1 cellular context compared by ENCODE assay signal in genomic region chr10:43408710-43409384, GRCh38.
TF ChIP-seq lines count a peak whose summit lies in the region.

A gene with protein sequence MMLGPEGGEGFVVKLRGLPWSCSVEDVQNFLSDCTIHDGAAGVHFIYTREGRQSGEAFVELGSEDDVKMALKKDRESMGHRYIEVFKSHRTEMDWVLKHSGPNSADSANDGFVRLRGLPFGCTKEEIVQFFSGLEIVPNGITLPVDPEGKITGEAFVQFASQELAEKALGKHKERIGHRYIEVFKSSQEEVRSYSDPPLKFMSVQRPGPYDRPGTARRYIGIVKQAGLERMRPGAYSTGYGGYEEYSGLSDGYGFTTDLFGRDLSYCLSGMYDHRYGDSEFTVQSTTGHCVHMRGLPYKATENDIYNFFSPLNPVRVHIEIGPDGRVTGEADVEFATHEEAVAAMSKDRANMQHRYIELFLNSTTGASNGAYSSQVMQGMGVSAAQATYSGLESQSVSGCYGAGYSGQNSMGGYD (minus strand): TSS chr10:43409186. CDS start chr10:43387884, 21,302 bp downstream.

TF ChIP-seq in HepG2, 621 proteins besides CTCF, POLR2A, EP300 and RAD21 (continued from another document and continues in another):
- TF ChIP-seq, protein P1, sequence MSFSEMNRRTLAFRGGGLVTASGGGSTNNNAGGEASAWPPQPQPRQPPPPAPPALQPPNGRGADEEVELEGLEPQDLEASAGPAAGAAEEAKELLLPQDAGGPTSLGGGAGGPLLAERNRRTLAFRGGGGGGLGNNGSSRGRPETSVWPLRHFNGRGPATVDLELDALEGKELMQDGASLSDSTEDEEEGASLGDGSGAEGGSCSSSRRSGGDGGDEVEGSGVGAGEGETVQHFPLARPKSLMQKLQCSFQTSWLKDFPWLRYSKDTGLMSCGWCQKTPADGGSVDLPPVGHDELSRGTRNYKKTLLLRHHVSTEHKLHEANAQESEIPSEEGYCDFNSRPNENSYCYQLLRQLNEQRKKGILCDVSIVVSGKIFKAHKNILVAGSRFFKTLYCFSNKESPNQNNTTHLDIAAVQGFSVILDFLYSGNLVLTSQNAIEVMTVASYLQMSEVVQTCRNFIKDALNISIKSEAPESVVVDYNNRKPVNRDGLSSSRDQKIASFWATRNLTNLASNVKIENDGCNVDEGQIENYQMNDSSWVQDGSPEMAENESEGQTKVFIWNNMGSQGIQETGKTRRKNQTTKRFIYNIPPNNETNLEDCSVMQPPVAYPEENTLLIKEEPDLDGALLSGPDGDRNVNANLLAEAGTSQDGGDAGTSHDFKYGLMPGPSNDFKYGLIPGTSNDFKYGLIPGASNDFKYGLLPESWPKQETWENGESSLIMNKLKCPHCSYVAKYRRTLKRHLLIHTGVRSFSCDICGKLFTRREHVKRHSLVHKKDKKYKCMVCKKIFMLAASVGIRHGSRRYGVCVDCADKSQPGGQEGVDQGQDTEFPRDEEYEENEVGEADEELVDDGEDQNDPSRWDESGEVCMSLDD (CRISPR knock-in tag; IDR thresholded peaks at IDR 0.05; ENCODE audit: borderline replicate concordance): 0 out of 2 replicates have a peak, but pooled peaks have one; percentile 66
- TF ChIP-seq ZKSCAN5 (CRISPR knock-in tag; IDR thresholded peaks at IDR 0.05) (no peak), KAT8 (CRISPR knock-in tag; IDR thresholded peaks at IDR 0.05) (peak; percentile 90), ZNF460 (CRISPR knock-in tag; IDR thresholded peaks at IDR 0.05; ENCODE audit: borderline replicate concordance) (no peak), TOPORS (CRISPR knock-in tag; IDR thresholded peaks at IDR 0.05) (peak; percentile 18; the same call in 1 of the 2 replicates), RFXANK (CRISPR knock-in tag; IDR thresholded peaks at IDR 0.05) (no peak), ZNF687 (CRISPR knock-in tag; IDR thresholded peaks at IDR 0.05) (peak; percentile 96), ZNF746 (CRISPR knock-in tag; IDR thresholded peaks at IDR 0.05) (peak; percentile 58; the same call in 1 of the 2 replicates), FOXO4 (CRISPR knock-in tag; conservative IDR thresholded peaks at IDR 0.05) (no peak), PLSCR1 (CRISPR knock-in tag; IDR thresholded peaks at IDR 0.05; ENCODE audit: borderline replicate concordance) (no peak), ZNF207 (IDR thresholded peaks at IDR 0.05; ENCODE audit: borderline replicate concordance) (no peak), HNF4G (IDR thresholded peaks at IDR 0.05; ENCODE audit: borderline replicate concordance, low read depth, low read length) (no peak), HNF4G (CRISPR knock-in tag; IDR thresholded peaks at IDR 0.05; ENCODE audit: borderline replicate concordance, low read depth) (no peak; the same call in 1 of the 2 replicates), ZNF552 (CRISPR knock-in tag; IDR thresholded peaks at IDR 0.05; ENCODE audit: borderline replicate concordance) (peak; percentile 76), GATAD1 (CRISPR knock-in tag; IDR thresholded peaks at IDR 0.05) (peak; percentile 82; the same call in 1 of the 2 replicates), YEATS2 (CRISPR knock-in tag; IDR thresholded peaks at IDR 0.05; ENCODE audit: borderline replicate concordance) (peak; percentile 78), SMAD3 (CRISPR knock-in tag; IDR thresholded peaks at IDR 0.05) (no peak), FOXA3 (CRISPR knock-in tag; IDR thresholded peaks at IDR 0.05) (no peak), ZNF709 (CRISPR knock-in tag; IDR thresholded peaks at IDR 0.05) (peak; percentile 80; the same call in 1 of the 2 replicates), ZNF605 (CRISPR knock-in tag; IDR thresholded peaks at IDR 0.05) (peak; percentile 73; the same call in 1 of the 2 replicates), MBD4 (IDR thresholded peaks at IDR 0.05; ENCODE audit: borderline replicate concordance, low read length) (no peak), PAX8 (CRISPR knock-in tag; IDR thresholded peaks at IDR 0.05; ENCODE audit: borderline replicate concordance) (peak; percentile 85; the same call in 1 of the 2 replicates), RELA (CRISPR knock-in tag; IDR thresholded peaks at IDR 0.05) (no peak), BATF2 (CRISPR knock-in tag; IDR thresholded peaks at IDR 0.05) (peak; percentile 77), ZFP36L1 (CRISPR knock-in tag; IDR thresholded peaks at IDR 0.05) (peak; percentile 80; the same call in 1 of the 2 replicates), GABPA (IDR thresholded peaks at IDR 0.05; ENCODE audit: low read depth, low read length) (peak; percentile 71), GABPA (CRISPR knock-in tag; IDR thresholded peaks at IDR 0.05; ENCODE audit: low read depth) (peak; percentile 83), ETV5 (CRISPR knock-in tag; IDR thresholded peaks at IDR 0.05; ENCODE audit: borderline replicate concordance) (peak; percentile 83), MAX (IDR thresholded peaks at IDR 0.05) (peak; percentile 98), ZNF232 (CRISPR knock-in tag; IDR thresholded peaks at IDR 0.05; ENCODE audit: borderline replicate concordance) (peak; percentile 97), ZNF124 (CRISPR knock-in tag; IDR thresholded peaks at IDR 0.05) (0 out of 2 replicates have a peak, but pooled peaks have one; percentile 79), ZNF780A (CRISPR knock-in tag; IDR thresholded peaks at IDR 0.05) (no peak), ZNF367 (CRISPR knock-in tag; IDR thresholded peaks at IDR 0.05; ENCODE audit: borderline replicate concordance) (peak; percentile 81; the same call in 1 of the 2 replicates), PRDM10 (CRISPR knock-in tag; IDR thresholded peaks at IDR 0.05; ENCODE audit: low read depth) (no peak), ZNF446 (CRISPR knock-in tag; IDR thresholded peaks at IDR 0.05) (no peak)
- TF ChIP-seq, protein P2, sequence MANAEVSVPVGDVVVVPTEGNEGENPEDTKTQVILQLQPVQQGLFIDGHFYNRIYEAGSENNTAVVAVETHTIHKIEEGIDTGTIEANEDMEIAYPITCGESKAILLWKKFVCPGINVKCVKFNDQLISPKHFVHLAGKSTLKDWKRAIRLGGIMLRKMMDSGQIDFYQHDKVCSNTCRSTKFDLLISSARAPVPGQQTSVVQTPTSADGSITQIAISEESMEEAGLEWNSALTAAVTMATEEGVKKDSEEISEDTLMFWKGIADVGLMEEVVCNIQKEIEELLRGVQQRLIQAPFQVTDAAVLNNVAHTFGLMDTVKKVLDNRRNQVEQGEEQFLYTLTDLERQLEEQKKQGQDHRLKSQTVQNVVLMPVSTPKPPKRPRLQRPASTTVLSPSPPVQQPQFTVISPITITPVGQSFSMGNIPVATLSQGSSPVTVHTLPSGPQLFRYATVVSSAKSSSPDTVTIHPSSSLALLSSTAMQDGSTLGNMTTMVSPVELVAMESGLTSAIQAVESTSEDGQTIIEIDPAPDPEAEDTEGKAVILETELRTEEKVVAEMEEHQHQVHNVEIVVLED (CRISPR knock-in tag; IDR thresholded peaks at IDR 0.05; ENCODE audit: borderline replicate concordance): peak; percentile 97
- TF ChIP-seq, protein P3, sequence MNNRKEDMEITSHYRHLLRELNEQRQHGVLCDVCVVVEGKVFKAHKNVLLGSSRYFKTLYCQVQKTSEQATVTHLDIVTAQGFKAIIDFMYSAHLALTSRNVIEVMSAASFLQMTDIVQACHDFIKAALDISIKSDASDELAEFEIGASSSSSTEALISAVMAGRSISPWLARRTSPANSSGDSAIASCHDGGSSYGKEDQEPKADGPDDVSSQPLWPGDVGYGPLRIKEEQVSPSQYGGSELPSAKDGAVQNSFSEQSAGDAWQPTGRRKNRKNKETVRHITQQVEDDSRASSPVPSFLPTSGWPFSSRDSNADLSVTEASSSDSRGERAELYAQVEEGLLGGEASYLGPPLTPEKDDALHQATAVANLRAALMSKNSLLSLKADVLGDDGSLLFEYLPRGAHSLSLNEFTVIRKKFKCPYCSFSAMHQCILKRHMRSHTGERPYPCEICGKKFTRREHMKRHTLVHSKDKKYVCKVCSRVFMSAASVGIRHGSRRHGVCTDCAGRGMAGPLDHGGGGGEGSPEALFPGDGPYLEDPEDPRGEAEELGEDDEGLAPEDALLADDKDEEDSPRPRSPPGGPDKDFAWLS (CRISPR knock-in tag; IDR thresholded peaks at IDR 0.05; ENCODE audit: borderline replicate concordance): no peak
- TF ChIP-seq, protein P4, sequence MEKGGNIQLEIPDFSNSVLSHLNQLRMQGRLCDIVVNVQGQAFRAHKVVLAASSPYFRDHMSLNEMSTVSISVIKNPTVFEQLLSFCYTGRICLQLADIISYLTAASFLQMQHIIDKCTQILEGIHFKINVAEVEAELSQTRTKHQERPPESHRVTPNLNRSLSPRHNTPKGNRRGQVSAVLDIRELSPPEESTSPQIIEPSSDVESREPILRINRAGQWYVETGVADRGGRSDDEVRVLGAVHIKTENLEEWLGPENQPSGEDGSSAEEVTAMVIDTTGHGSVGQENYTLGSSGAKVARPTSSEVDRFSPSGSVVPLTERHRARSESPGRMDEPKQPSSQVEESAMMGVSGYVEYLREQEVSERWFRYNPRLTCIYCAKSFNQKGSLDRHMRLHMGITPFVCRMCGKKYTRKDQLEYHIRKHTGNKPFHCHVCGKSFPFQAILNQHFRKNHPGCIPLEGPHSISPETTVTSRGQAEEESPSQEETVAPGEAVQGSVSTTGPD (CRISPR knock-in tag; IDR thresholded peaks at IDR 0.05): no peak
